Comparison of ENCODE assay signal across 1 cellular context in genomic region chr1:185156854-185157598, GRCh38.
TF ChIP-seq lines count a peak whose summit lies in the region.

TSS of gene SWT1 (plus strand) at chr1:185157167. CDS start at chr1:185160842, 3,675 bp downstream.
TSS of gene TRMT1L (minus strand) at chr1:185156953. CDS start at chr1:185156712, 241 bp downstream.

TF ChIP-seq in HEK293, 187 proteins besides CTCF, POLR2A, EP300 and RAD21 (continued from another document and continues in another):
- TF ChIP-seq ZNF324 (tag by site-specific recombination; IDR thresholded peaks at IDR 0.05) (peak; percentile 40; the same call in 1 of the 2 replicates), ZFHX2 (tag by site-specific recombination; conservative IDR thresholded peaks at IDR 0.05) (peak; percentile 87), BCL11A (tag by site-specific recombination; IDR thresholded peaks at IDR 0.05; ENCODE audit: low read depth) (no peak), ZNF501 (tag by site-specific recombination; IDR thresholded peaks at IDR 0.05) (no peak), ZNF239 (tag by site-specific recombination; IDR thresholded peaks at IDR 0.05) (no peak), ZNF157 (tag by site-specific recombination; IDR thresholded peaks at IDR 0.05) (no peak), ZBTB11 (tag by site-specific recombination; conservative IDR thresholded peaks at IDR 0.05; ENCODE audit: low read depth) (peak; percentile 98), PATZ1 (tag by site-specific recombination; IDR thresholded peaks at IDR 0.05) (peak; percentile 98), KLF9 (tag by site-specific recombination; IDR thresholded peaks at IDR 0.05; ENCODE audit: low read depth) (peak; percentile 98), ZXDB (tag by site-specific recombination; IDR thresholded peaks at IDR 0.05) (peak; percentile 52; the same call in 1 of the 2 replicates), ZNF571 (tag by site-specific recombination; IDR thresholded peaks at IDR 0.05) (no peak), ZNF645 (tag by site-specific recombination; IDR thresholded peaks at IDR 0.05) (no peak), EGR2 (tag by site-specific recombination; IDR thresholded peaks at IDR 0.05; ENCODE audit: low read depth) (peak; percentile 87), WT1 (tag by site-specific recombination; IDR thresholded peaks at IDR 0.05) (peak; percentile 37; the same call in 1 of the 2 replicates), KLF8 (tag by site-specific recombination; IDR thresholded peaks at IDR 0.05) (peak; percentile 100), PRDM2 (tag by site-specific recombination; IDR thresholded peaks at IDR 0.05; ENCODE audit: borderline replicate concordance) (no peak), ZNF335 (tag by site-specific recombination; conservative IDR thresholded peaks at IDR 0.05) (peak; percentile 99), PRDM10 (tag by site-specific recombination; IDR thresholded peaks at IDR 0.05) (peak; percentile 89), ZNF266 (tag by site-specific recombination; IDR thresholded peaks at IDR 0.05; ENCODE audit: low read depth) (no peak), PRDM6 (tag by site-specific recombination; IDR thresholded peaks at IDR 0.05) (no peak), ZNF341 (tag by site-specific recombination; IDR thresholded peaks at IDR 0.05; ENCODE audit: low read depth) (peak; percentile 76), ZIC2 (tag by site-specific recombination; IDR thresholded peaks at IDR 0.05) (peak; percentile 37; the same call in 1 of the 2 replicates), GLIS2 (tag by site-specific recombination; IDR thresholded peaks at IDR 0.05) (peak; percentile 89), YY1 (tag by site-specific recombination; IDR thresholded peaks at IDR 0.05) (no peak), ZNF394 (tag by site-specific recombination; IDR thresholded peaks at IDR 0.05; ENCODE audit: borderline replicate concordance) (no peak), ZNF140 (tag by site-specific recombination; IDR thresholded peaks at IDR 0.05) (no peak), SP7 (tag by site-specific recombination; IDR thresholded peaks at IDR 0.05) (peak; percentile 48), ZNF561 (tag by site-specific recombination; IDR thresholded peaks at IDR 0.05; ENCODE audit: borderline replicate concordance) (peak; percentile 22; the same call in 1 of the 2 replicates), ZNF132 (tag by site-specific recombination; IDR thresholded peaks at IDR 0.05; ENCODE audit: borderline replicate concordance) (no peak), REPIN1 (tag by site-specific recombination; IDR thresholded peaks at IDR 0.05; ENCODE audit: low read depth) (no peak), ZNF843 (tag by site-specific recombination; IDR thresholded peaks at IDR 0.05) (no peak), ZSCAN30 (tag by site-specific recombination; IDR thresholded peaks at IDR 0.05) (no peak), ZNF518A (tag by site-specific recombination; conservative IDR thresholded peaks at IDR 0.05; ENCODE audit: low read depth) (no peak; the same call in 1 of the 2 replicates), ZNF366 (tag by site-specific recombination; conservative IDR thresholded peaks at IDR 0.05) (no peak)
